In the genomic region with DNA sequence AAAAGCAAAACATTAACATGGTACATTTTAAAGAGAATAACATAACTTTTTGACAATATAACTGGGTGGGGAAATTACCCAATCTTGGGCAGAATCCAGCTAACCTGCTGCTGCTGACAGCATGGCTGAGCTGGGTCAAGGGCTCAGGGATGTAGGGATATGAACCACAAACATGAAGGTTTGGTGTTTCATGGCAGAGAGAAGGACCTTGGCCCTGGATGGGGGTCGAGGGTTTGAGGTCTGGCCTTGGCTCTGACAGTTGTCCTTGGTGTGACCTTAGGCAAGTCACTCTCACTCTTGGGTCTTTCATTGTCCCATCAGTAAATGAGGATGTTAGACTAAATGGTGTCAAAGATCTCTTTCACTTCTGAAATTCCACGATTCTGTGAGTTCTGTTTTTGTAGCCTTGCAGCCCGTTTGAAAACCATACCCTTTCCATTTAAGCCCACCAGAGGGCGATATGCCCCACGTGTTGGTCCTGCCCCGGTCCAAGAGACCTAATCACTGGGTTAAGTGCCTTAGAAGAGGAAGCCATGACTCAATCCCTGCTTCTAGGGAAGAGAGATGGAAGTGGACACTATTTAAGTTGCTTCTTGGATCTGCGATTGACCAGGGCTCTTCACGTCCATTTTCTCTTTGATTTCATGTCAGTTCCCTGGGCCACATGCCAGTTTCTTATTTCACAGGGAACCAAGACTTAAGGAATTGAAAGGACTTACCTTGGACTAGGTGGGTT, we compare ENCODE assay signal across 8 cellular contexts. TPM values are rescaled to one million over a fixed set of nuclear protein-coding genes. Genes with fewer than 3 reads are reported as not detected.
DNase-seq lines count a peak whose midpoint lies in the region; ATAC-seq, FAIRE-seq and TF ChIP-seq lines count a peak whose summit lies in the region.

No MANE protein-coding gene starts in this region.

- H3K36me3 ChIP-seq in body of pancreas (replicated peaks in 1 of 2; ENCODE audit: insufficient read depth in 1 of 2, low read depth in 2 of 2) = no peaks in the 10 kb centered on the region

- H3K9me3 ChIP-seq in body of pancreas = no peaks in the 10 kb centered on the region

- no peak overlapping the region for H3K27ac ChIP-seq in body of pancreas

- 10 to 11% methylated on average over 8 of the region's 8 CpGs for WGBS in body of pancreas, 2 donors

- ATAC-seq in body of pancreas = peak; percentile 83

- H3K4me3 ChIP-seq in body of pancreas = no peak overlapping the region

- no peak for TF ChIP-seq POLR2A in H54 (IDR thresholded peaks at IDR 0.05; ENCODE audit: low read depth, low read length)
- no peak for TF ChIP-seq POLR2A in body of pancreas (IDR thresholded peaks at IDR 0.05)

- peak; percentile 99 for FAIRE-seq in H54 (lab: Jason Lieb, UNC)

- peak; percentile 92 for DNase-seq in COLO829 (ENCODE audit: low spot score)
- peak; percentile 43 for DNase-seq in H54 (ENCODE audit: insufficient read length, low spot score)
- peak; percentile 53 to 66 for DNase-seq in NCI-H2081 (lab: John Stamatoyannopoulos, UW)
- DNase-seq in UCSD-AML1 (lab: John Stamatoyannopoulos, UW; ENCODE audit: unreplicated experiment) = peak; percentile 71
- peak; percentile 71 to 83 (median 73) for DNase-seq in body of pancreas
- peak; percentile 23 for DNase-seq in iPS DF 19.7 (ENCODE audit: low read depth, low spot score)
- DNase-seq in stimulated activated CD4-positive, alpha-beta T cell treated with anti-CD3 and anti-CD28 coated beads, Interleukin-12 subunit alpha, Interleukin-12 subunit beta, amount 100 ng/mL, for 48 hours (ENCODE audit: low read depth in 2 of 3, low spot score in 1 of 3) = peak; percentile 62 to 72 (median 67)
- DNase-seq in middle frontal gyrus (ENCODE audit: extremely low spot score, low spot score) = no peak

- TF ChIP-seq CTCF in body of pancreas (IDR thresholded peaks at IDR 0.05) = peak; percentile 72 to 93 (median 87)

- H3K27me3 ChIP-seq in body of pancreas = no peaks in the 10 kb centered on the region

- H3K4me1 ChIP-seq in body of pancreas = no peaks in the 10 kb centered on the region

- intact Hi-C loops in body of pancreas (cut with DNase I) = loop anchor here (5.0 kb wide), 2 partner anchors 174 to 274 kb away; no protein-coding TSS in a partner anchor

RNA-seq across cellular contexts. Expression of gene TEX48, which starts 56.8 kb away (rescaled TPM):
- total RNA-seq in body of pancreas = not detected
